ENCODE assay signal across 19 cellular contexts in the genomic region with DNA sequence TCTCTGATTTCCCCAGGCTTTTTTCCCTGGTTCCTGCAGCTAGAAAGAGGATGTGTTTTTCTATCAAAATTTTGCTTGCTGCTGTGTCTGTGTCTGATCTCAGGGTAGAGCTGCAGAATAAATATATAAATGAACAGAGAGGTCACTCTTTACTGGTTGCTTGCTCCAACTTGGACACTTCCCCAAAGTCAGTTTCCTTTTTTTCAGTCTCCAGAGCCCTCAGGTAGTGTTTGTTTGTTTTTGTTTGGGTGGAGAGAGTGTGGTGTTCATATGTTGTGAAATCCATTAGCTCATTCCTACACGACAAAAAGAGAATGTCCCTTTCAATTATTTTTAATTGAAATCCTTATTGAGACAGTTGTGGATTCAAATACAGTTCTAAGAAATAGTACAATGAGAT.
"Had no signal": no experiment of that assay in that cellular context is flagged by ENCODE, and none has a peak within 500 bp of the region (broad histone marks: within the 10 kb centered on the region; RNA-seq: fewer than 3 reads in every experiment).

No MANE protein-coding gene starts in this region.

- H3K9ac ChIP-seq: neural progenitor cell had no signal

- H3K4me3 Mint-ChIP-seq: activated CD4-positive, alpha-beta T cell treated with anti-CD3 and anti-CD28 coated beads, Interleukin-2, amount 10 ng/mL, durations not matched to agents 24 days and 14 days; activated CD8-positive, alpha-beta T cell treated with anti-CD3 and anti-CD28 coated beads for 36 hours; activated T-cell treated with anti-CD3 and anti-CD28 coated beads, Interleukin-2, amount 50 U/mL, for 24 hours; effector memory CD8-positive, alpha-beta T cell; neural progenitor cell; T-helper 2 cell treated with Interferon-gamma antibody and Interleukin-4, amounts not matched to agents 5 μg/mL and 100 μg/mL, for 36 hours had no signal

- H3K27me3 Mint-ChIP-seq: activated CD4-positive, alpha-beta T cell treated with anti-CD3 and anti-CD28 coated beads, Interleukin-2, amount 10 ng/mL, durations not matched to agents 24 days and 14 days; activated CD8-positive, alpha-beta T cell treated with anti-CD3 and anti-CD28 coated beads for 36 hours; activated T-cell treated with anti-CD3 and anti-CD28 coated beads, Interleukin-2, amount 50 U/mL, for 24 hours; effector memory CD8-positive, alpha-beta T cell; naive thymus-derived CD4-positive, alpha-beta T cell had no signal

- H3K27me3 ChIP-seq: foreskin keratinocyte, neural progenitor cell, right atrium auricular region, tibial artery had no signal

- H3K4me2 ChIP-seq: neural progenitor cell had no signal

- ATAC-seq: activated CD8-positive, alpha-beta T cell treated with anti-CD3 and anti-CD28 coated beads for 36 hours; effector memory CD8-positive, alpha-beta T cell; foreskin keratinocyte; naive thymus-derived CD4-positive, alpha-beta T cell; stimulated activated naive CD8-positive, alpha-beta T cell treated with anti-CD3 and anti-CD28 coated beads, Interleukin-15, Interleukin-2, amounts not matched to agents 100 U/mL and 50 U/mL, for 24 hours had no signal

- H3K4me3 ChIP-seq: neural progenitor cell, prostate gland, right atrium auricular region, skin epidermis, tibial artery had no signal

- H3K36me3 ChIP-seq: prostate gland, right atrium auricular region, tibial artery had no signal

- H3K4me1 ChIP-seq: prostate gland had no signal

- H2AFZ ChIP-seq: neural progenitor cell had no signal

- FAIRE-seq: astrocyte, islet of Langerhans, urothelium cell line had no signal

- H3K9me3 Mint-ChIP-seq: effector memory CD8-positive, alpha-beta T cell had no signal

- H3K27ac Mint-ChIP-seq: activated CD4-positive, alpha-beta T cell treated with anti-CD3 and anti-CD28 coated beads, Interleukin-2, amount 10 ng/mL, durations not matched to agents 24 days and 14 days; activated CD8-positive, alpha-beta T cell treated with anti-CD3 and anti-CD28 coated beads for 36 hours; activated T-cell treated with anti-CD3 and anti-CD28 coated beads, Interleukin-2, amount 50 U/mL, for 24 hours; effector memory CD8-positive, alpha-beta T cell; neural progenitor cell; T-helper 2 cell treated with Interferon-gamma antibody and Interleukin-4, amounts not matched to agents 5 μg/mL and 100 μg/mL, for 36 hours had no signal

- H3K9me3 ChIP-seq: prostate gland, tibial artery had no signal

- DNase-seq: activated CD8-positive, alpha-beta T cell treated with anti-CD3 and anti-CD28 coated beads for 36 hours; activated naive CD4-positive, alpha-beta T cell treated with anti-CD3 and anti-CD28 coated beads, Interleukin-2, amount 50 U/mL, for 16 hours; activated T-cell treated with anti-CD3 and anti-CD28 coated beads, Interleukin-2, amount 50 U/mL, for 24 hours; effector memory CD8-positive, alpha-beta T cell; foreskin keratinocyte; hippocampal formation; naive thymus-derived CD4-positive, alpha-beta T cell; stimulated activated naive CD8-positive, alpha-beta T cell treated with anti-CD3 and anti-CD28 coated beads, Interleukin-15, Interleukin-2, amounts not matched to agents 100 U/mL and 50 U/mL, for 24 hours; substantia nigra; tibial artery had no signal

- H3K27ac ChIP-seq: foreskin keratinocyte, neural progenitor cell, prostate gland, skin epidermis, tibial artery had no signal
